In the genomic region with DNA sequence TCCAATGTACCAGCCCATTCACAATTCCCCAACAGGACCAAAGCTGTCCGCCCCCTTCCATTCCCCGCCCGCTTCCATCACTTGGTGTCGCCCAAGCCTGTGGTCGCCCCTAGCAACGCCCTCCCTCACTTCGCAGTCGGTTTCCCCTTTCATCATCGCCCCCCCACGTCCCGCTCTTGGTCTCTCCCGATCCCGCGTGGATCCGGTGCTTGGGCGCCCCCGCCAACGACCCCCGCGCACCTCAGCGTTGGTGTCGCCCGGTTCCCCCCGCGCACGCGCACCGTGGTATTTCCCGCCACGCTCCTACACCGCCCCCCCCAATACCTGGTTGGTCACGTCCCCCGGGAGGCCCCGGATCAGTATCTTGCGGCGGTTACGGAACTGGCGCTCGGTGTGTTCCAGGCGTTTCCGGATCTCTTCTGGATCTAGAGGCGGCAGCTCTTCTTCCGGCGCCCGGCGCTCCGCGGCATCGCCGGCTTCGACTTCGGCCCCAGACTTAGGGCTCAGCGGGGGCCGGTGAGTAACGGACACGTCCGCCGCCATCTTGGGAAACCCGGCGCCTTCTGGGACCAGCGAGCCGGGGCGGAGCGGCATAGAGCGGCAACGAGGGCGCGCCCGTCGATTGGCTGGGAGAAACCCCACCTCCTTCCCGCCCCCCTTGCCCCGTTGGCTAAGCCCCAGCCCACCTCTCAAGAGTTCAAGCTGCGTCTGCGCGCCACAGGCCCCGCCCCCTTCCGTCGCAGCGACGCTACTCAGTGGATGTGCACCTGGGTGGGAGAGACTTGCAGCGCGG, we compare ENCODE assay signal across 8 cellular contexts. TPM values are rescaled to one million over a fixed set of nuclear protein-coding genes. Genes with fewer than 3 reads are reported as not detected.
A peak's percentile ranks its signal among the peaks of the same experiment; 100 is the strongest.
DNase-seq lines count a peak whose midpoint lies in the region; ATAC-seq, FAIRE-seq and TF ChIP-seq lines count a peak whose summit lies in the region.

Gene RAVER1, minus strand, starts transcription at position 565 of the 793 bp plus-strand sequence. Its CDS starts 22 bp downstream, at position 543.

- H3K27ac ChIP-seq in astrocyte (ENCODE audit: low read depth, low read length) (peak within 1 kb of the TSS; percentile 97), right cardiac atrium (ENCODE audit: low read length) (peak within 1 kb of the TSS; percentile 65), rectal smooth muscle tissue (ENCODE audit: low read depth, low read length) (peak within 1 kb of the TSS; percentile 89), aorta (ENCODE audit: low read depth in 1 of 2, low read length in 2 of 2) (peak within 1 kb of the TSS in 1 of 2 donors; percentile 81)

- no peaks in the 10 kb centered on the region for H3K9me3 Mint-ChIP-seq in astrocyte (ENCODE audit: unreplicated experiment)

- under 1% methylated on average over 82 of the region's 82 CpGs for WGBS in right cardiac atrium
- WGBS in aorta, 2 donors = 1% methylated on average over 78 to 82 of the region's 82 CpGs

- no peaks in the 10 kb centered on the region for H3K27me3 Mint-ChIP-seq in astrocyte (ENCODE audit: low read depth, unreplicated experiment)

- H3K27me3 ChIP-seq in astrocyte (ENCODE audit: insufficient read depth, low read length) (no peaks in the 10 kb centered on the region), right cardiac atrium (ENCODE audit: control insufficient read depth, insufficient read depth) (no peaks in the 10 kb centered on the region), rectal smooth muscle tissue (ENCODE audit: control insufficient read depth, insufficient read depth, low read length) (no peaks in the 10 kb centered on the region), aorta (ENCODE audit: control insufficient read depth in 1 of 2, insufficient read depth in 2 of 2, low read length in 1 of 2) (no peaks in the 10 kb centered on the region)

- peak within 1 kb of the TSS; percentile 91 for H2AFZ ChIP-seq in astrocyte (ENCODE audit: low read depth, low read length)

- H4K20me1 ChIP-seq in astrocyte (ENCODE audit: insufficient read depth, low read length) = peaks cover 38% of the 10 kb centered on the region

- peaks cover 6% of the 10 kb centered on the region for H3K36me3 Mint-ChIP-seq in astrocyte (ENCODE audit: low read depth, unreplicated experiment)

- peak; percentile 97 for DNase-seq in NCI-H2081 (lab: John Stamatoyannopoulos, UW)
- peak; percentile 96 for DNase-seq in T-helper 9 cell
- peak; percentile 90 for DNase-seq in astrocyte (ENCODE audit: low read depth)
- DNase-seq in right cardiac atrium = peak; percentile 98 to 99 (median 99)
- DNase-seq in aorta = peak; percentile 98 to 99

- peaks cover 2% of the 10 kb centered on the region for H3K4me1 Mint-ChIP-seq in astrocyte (ENCODE audit: low read depth, unreplicated experiment)

- H3K27ac Mint-ChIP-seq in astrocyte (ENCODE audit: unreplicated experiment) = peak within 1 kb of the TSS; percentile 95

- peak within 1 kb of the TSS; percentile 96 for H3K4me3 Mint-ChIP-seq in astrocyte (ENCODE audit: unreplicated experiment)

- H3K4me1 ChIP-seq in astrocyte (ENCODE audit: insufficient read depth, low read length) (peaks cover 14% of the 10 kb centered on the region), right cardiac atrium (ENCODE audit: control insufficient read depth, insufficient read depth, low read length) (no peaks in the 10 kb centered on the region), rectal smooth muscle tissue (ENCODE audit: control insufficient read depth, insufficient read depth, low read length) (peaks cover 13% of the 10 kb centered on the region), aorta (ENCODE audit: control insufficient read depth in 1 of 2, insufficient read depth in 2 of 2, low read length in 2 of 2) (no peaks in the 10 kb centered on the region)

- H3K4me2 ChIP-seq in astrocyte (ENCODE audit: low read length) = peak within 1 kb of the TSS; percentile 99

- intact Hi-C loops in right cardiac atrium (cut with DNase I) (loop anchor here in 1 of 4 donors (10.0 kb wide), 1 partner anchor 58 kb away; the partner anchor contains the start of gene ICAM1), aorta (cut with DNase I) (loop anchor here in 1 of 2 donors (5.0 kb wide), 1 partner anchor 54 kb away; no protein-coding TSS in a partner anchor)

- peak within 1 kb of the TSS; percentile 96 for H3K9ac ChIP-seq in astrocyte (ENCODE audit: low read length)
- H3K9ac ChIP-seq in rectal smooth muscle tissue (ENCODE audit: low read length) = peak within 1 kb of the TSS; percentile 67

- H3K4me3 ChIP-seq in astrocyte (ENCODE audit: insufficient read depth, low read depth, low read length) = peak within 1 kb of the TSS; percentile 85
- peak within 1 kb of the TSS; percentile 63 for H3K4me3 ChIP-seq in right cardiac atrium (ENCODE audit: low read length)
- H3K4me3 ChIP-seq in rectal smooth muscle tissue (ENCODE audit: low read length) = peak within 1 kb of the TSS; percentile 88
- H3K4me3 ChIP-seq in aorta (ENCODE audit: low read length in 2 of 2) = peak within 1 kb of the TSS; percentile 65 to 66

- H3K9me3 ChIP-seq in astrocyte (ENCODE audit: insufficient read depth, low read depth, low read length) = no peaks in the 10 kb centered on the region
- no peaks in the 10 kb centered on the region for H3K9me3 ChIP-seq in right cardiac atrium (ENCODE audit: control insufficient read depth, low read length)
- no peaks in the 10 kb centered on the region for H3K9me3 ChIP-seq in aorta (ENCODE audit: control insufficient read depth, low read length)

- H3K79me2 ChIP-seq in astrocyte (ENCODE audit: insufficient read depth, low read length) = peaks cover 42% of the 10 kb centered on the region

- FAIRE-seq in astrocyte (lab: Jason Lieb, UNC) = no peak

- peak; percentile 69 for ATAC-seq in GM18517 (IDR thresholded peaks at IDR 0.05; ENCODE audit: unreplicated experiment)
- ATAC-seq in HG03039 (IDR thresholded peaks at IDR 0.05; ENCODE audit: unreplicated experiment) = peak; percentile 86
- ATAC-seq in right cardiac atrium = peak; percentile 94
- peak; percentile 96 for ATAC-seq in aorta (ENCODE audit: low FRiP score)

- H3K36me3 ChIP-seq in astrocyte (ENCODE audit: insufficient read depth, low read length) = peaks cover 5% of the 10 kb centered on the region
- peaks cover 8% of the 10 kb centered on the region for H3K36me3 ChIP-seq in rectal smooth muscle tissue (ENCODE audit: control insufficient read depth, insufficient read depth, low read length)
- peaks cover 0 to 4% of the 10 kb centered on the region in 2 donors for H3K36me3 ChIP-seq in aorta (ENCODE audit: control insufficient read depth in 1 of 2, insufficient read depth in 2 of 2, low read length in 1 of 2)

- no peak for TF ChIP-seq CTCF in astrocyte (IDR thresholded peaks at IDR 0.05; ENCODE audit: insufficient read depth, low read depth, low read length)

RNA-seq across cellular contexts. Expression of gene RAVER1, which starts in this region (rescaled TPM):
- 27.5 and 29.6 TPM in 2 replicates for total RNA-seq in astrocyte
- 10 to 100 TPM; 13.9 to 20.1 (median 15.1) TPM for total RNA-seq in right cardiac atrium
- polyA plus RNA-seq in right cardiac atrium = 9.8 TPM
- 10 to 100 TPM; 24.0 TPM for total RNA-seq in aorta
- 10 to 100 TPM in 1 of 2 donors, 1 to 10 TPM in 1; 7.9 to 10.4 TPM for polyA plus RNA-seq in aorta
